18 cellular contexts compared by ENCODE assay signal in the genomic region with DNA sequence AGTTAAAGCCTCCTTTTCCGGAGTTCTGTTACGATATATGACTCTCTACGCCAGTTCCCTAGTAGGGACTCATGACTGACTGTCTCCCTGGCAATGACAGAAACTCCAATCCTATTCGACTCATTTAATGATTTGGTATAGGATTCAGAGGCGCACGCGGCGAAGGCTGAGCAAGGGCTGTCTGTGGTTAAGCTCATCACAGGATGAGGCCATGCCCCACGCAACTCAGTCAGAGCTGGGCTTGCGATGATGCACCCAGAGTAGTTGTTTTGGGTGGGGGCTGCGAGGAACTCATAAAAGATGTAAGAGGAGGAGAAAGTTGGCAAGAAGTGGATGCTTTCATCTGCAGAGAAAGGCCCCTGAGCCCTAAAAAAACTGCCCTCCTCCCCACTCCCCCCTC. TPM values are rescaled to one million over a fixed set of nuclear protein-coding genes. Genes with fewer than 3 reads are reported as not detected.
A peak's percentile ranks its signal among the peaks of the same experiment; 100 is the strongest.
DNase-seq lines count a peak whose midpoint lies in the region; ATAC-seq and TF ChIP-seq lines count a peak whose summit lies in the region.
"Had no signal": no experiment of that assay in that cellular context is flagged by ENCODE, and none has a peak within 500 bp of the region (broad histone marks: within the 10 kb centered on the region; RNA-seq: fewer than 3 reads in every experiment).

No MANE protein-coding gene starts in this region.

- H3K9me3 Mint-ChIP-seq in endodermal cell (peaks cover 2% of the 10 kb centered on the region), neural crest cell (no peaks in the 10 kb centered on the region)
- peaks cover 0 to 4% (median 0%) of the 10 kb centered on the region in 9 donors for H3K9me3 Mint-ChIP-seq in naive thymus-derived CD8-positive, alpha-beta T cell

- peaks cover 0 to 46% (median 6%) of the 10 kb centered on the region in 9 donors for H3K27me3 ChIP-seq in heart left ventricle
- H3K27me3 ChIP-seq in right atrium auricular region = no peaks in the 10 kb centered on the region
- peaks cover 66% of the 10 kb centered on the region for H3K27me3 ChIP-seq in endodermal cell (ENCODE audit: control insufficient read depth, insufficient read depth, low read length, poor library complexity, severe bottlenecking)
- H3K27me3 ChIP-seq in vagina = no peaks in the 10 kb centered on the region

- no peak for TF ChIP-seq POLR2A in heart left ventricle (IDR thresholded peaks at IDR 0.05)
- TF ChIP-seq POLR2A in vagina (IDR thresholded peaks at IDR 0.05) = no peak

- peaks cover 8% of the 10 kb centered on the region for H3K4me1 Mint-ChIP-seq in endodermal cell
- H3K4me1 Mint-ChIP-seq in neural crest cell = peaks cover 15% of the 10 kb centered on the region
- H3K4me1 Mint-ChIP-seq in naive thymus-derived CD8-positive, alpha-beta T cell = peaks cover 0 to 6% (median 5%) of the 10 kb centered on the region in 4 donors
- H3K4me1 Mint-ChIP-seq: activated B cell treated with CpG ODN at 0.5 μM for 24 hours had no signal

- TF ChIP-seq CTCF in heart left ventricle (IDR thresholded peaks at IDR 0.05) (no peak), right atrium auricular region (IDR thresholded peaks at IDR 0.05) (no peak), endodermal cell (conservative IDR thresholded peaks at IDR 0.05) (no peak), neural crest cell (conservative IDR thresholded peaks at IDR 0.05) (no peak), vagina (IDR thresholded peaks at IDR 0.05) (no peak)

- no peaks in the 10 kb centered on the region for H3K36me3 Mint-ChIP-seq in endodermal cell (ENCODE audit: low read depth)
- H3K36me3 Mint-ChIP-seq in neural crest cell (ENCODE audit: low read depth) = no peaks in the 10 kb centered on the region
- peaks cover 0 to 4% (median 0%) of the 10 kb centered on the region in 3 donors for H3K36me3 Mint-ChIP-seq in naive thymus-derived CD8-positive, alpha-beta T cell

- H3K4me3 ChIP-seq in heart left ventricle (peak overlapping the region in 8 of 12 donors; percentile 38 to 59 (median 45)), right atrium auricular region (peak overlapping the region in 1 of 2 donors; percentile 42), endodermal cell (ENCODE audit: low read length) (peak overlapping the region; percentile 81), vagina (peak overlapping the region; percentile 42 to 53)
- H3K4me3 ChIP-seq: thoracic aorta had no signal

- no peaks in the 10 kb centered on the region for H3K36me3 ChIP-seq in heart left ventricle
- H3K36me3 ChIP-seq in right atrium auricular region = no peaks in the 10 kb centered on the region
- no peaks in the 10 kb centered on the region for H3K36me3 ChIP-seq in endodermal cell (ENCODE audit: control insufficient read depth, insufficient read depth, low read length)
- H3K36me3 ChIP-seq in vagina = no peaks in the 10 kb centered on the region
- H3K36me3 ChIP-seq: brain microvascular endothelial cell, thoracic aorta had no signal

- peaks cover 74% of the 10 kb centered on the region for H3K27me3 Mint-ChIP-seq in endodermal cell (ENCODE audit: insufficient read depth)
- peaks cover 88% of the 10 kb centered on the region for H3K27me3 Mint-ChIP-seq in neural crest cell (ENCODE audit: low read depth)
- H3K27me3 Mint-ChIP-seq in naive thymus-derived CD8-positive, alpha-beta T cell = peaks cover 29 to 86% (median 33%) of the 10 kb centered on the region in 5 donors

- H3K4me3 Mint-ChIP-seq in endodermal cell (peak overlapping the region; percentile 66), neural crest cell (peak overlapping the region; percentile 84)
- H3K4me3 Mint-ChIP-seq in naive thymus-derived CD8-positive, alpha-beta T cell = no peak overlapping the region
- H3K4me3 Mint-ChIP-seq: activated B cell treated with CpG ODN at 0.5 μM for 24 hours had no signal

- H3K27ac Mint-ChIP-seq in endodermal cell = no peak overlapping the region
- H3K27ac Mint-ChIP-seq in neural crest cell (ENCODE audit: unreplicated experiment) = no peak overlapping the region
- no peak overlapping the region for H3K27ac Mint-ChIP-seq in naive thymus-derived CD8-positive, alpha-beta T cell
- H3K27ac Mint-ChIP-seq: activated B cell treated with CpG ODN at 0.5 μM for 24 hours had no signal

- H3K9ac ChIP-seq in endodermal cell (ENCODE audit: extremely low read depth, low read length, poor library complexity, severe bottlenecking) = no peak overlapping the region

- POLR2A ChIA-PET in naive thymus-derived CD8-positive, alpha-beta T cell (lab: Charles Lee) = no interaction called here

- H3K27ac ChIP-seq in heart left ventricle (no peak overlapping the region), right atrium auricular region (no peak overlapping the region), endodermal cell (ENCODE audit: low read depth, low read length) (no peak overlapping the region), vagina (no peak overlapping the region)
- H3K27ac ChIP-seq: brain microvascular endothelial cell, thoracic aorta had no signal

- intact Hi-C loops in heart left ventricle (cut with DNase I) = no loop called here
- intact Hi-C loops in vagina (cut with DNase I) = no loop called here

- H3K9me3 ChIP-seq in heart left ventricle (no peaks in the 10 kb centered on the region), right atrium auricular region (no peaks in the 10 kb centered on the region), endodermal cell (ENCODE audit: control insufficient read depth, low read length) (no peaks in the 10 kb centered on the region), vagina (no peaks in the 10 kb centered on the region)
- H3K9me3 ChIP-seq: thoracic aorta had no signal

- H3K4me1 ChIP-seq in heart left ventricle (peaks cover 0 to 9% (median 0%) of the 10 kb centered on the region in 12 donors), right atrium auricular region (peaks cover 0 to 10% of the 10 kb centered on the region in 2 donors), endodermal cell (ENCODE audit: control insufficient read depth, insufficient read depth, low read length) (no peaks in the 10 kb centered on the region), vagina (no peaks in the 10 kb centered on the region)

- no peak for DNase-seq in heart left ventricle
- no peak for DNase-seq in right atrium auricular region (ENCODE audit: low spot score)
- DNase-seq in endodermal cell = no peak
- DNase-seq in neural crest cell (ENCODE audit: low read depth, low spot score) = no peak
- DNase-seq in vagina (ENCODE audit: extremely low spot score in 2 of 2) = no peak
- no peak for DNase-seq in AG20443 (ENCODE audit: low spot score)
- DNase-seq in naive thymus-derived CD8-positive, alpha-beta T cell = no peak
- DNase-seq in T-helper 9 cell = no peak
- DNase-seq: activated B cell treated with CpG ODN at 0.5 μM for 24 hours; activated naive CD4-positive, alpha-beta T cell; brain microvascular endothelial cell; GF-D8; NCI-H1436 had no signal

- no peak for ATAC-seq in heart left ventricle
- ATAC-seq in naive thymus-derived CD8-positive, alpha-beta T cell = no peak
- ATAC-seq: Panc1 had no signal

- WGBS in heart left ventricle, 4 donors = 51 to 60% (median 57%) methylated on average over 11 of the region's 11 CpGs
- 72 to 87% methylated on average over 4 to 11 of the region's 11 CpGs for WGBS in endodermal cell (ENCODE audit: insufficient coverage in 1 of 2, insufficient read length in 1 of 2), 2 experiments

RNA-seq across cellular contexts. Expression of a gene that starts 0.5 kb away (rescaled TPM):
- total RNA-seq in heart left ventricle (1 to 10 TPM in 3 of 9 donors, under 1 TPM in 5, not detected in 1; 0.06 to 6.0 (median 0.79) TPM), right atrium auricular region (under 1 TPM; 0.30 to 0.98 TPM), endodermal cell (under 1 TPM in 1 of 2 donors, not detected in 1; 0.13 TPM), neural crest cell (0.09 TPM in 1 of 2 replicates, not detected in the other), vagina (16.0 TPM)
- under 1 TPM; 0.03 to 0.19 TPM for polyA plus RNA-seq in heart left ventricle
- polyA plus RNA-seq in endodermal cell (2013, experiment 1 of 2) = 1.4 TPM
- polyA plus RNA-seq in endodermal cell (2013, experiment 2 of 2) = 1.7 TPM
- not detected for total RNA-seq in naive thymus-derived CD8-positive, alpha-beta T cell
- polyA plus RNA-seq in naive thymus-derived CD8-positive, alpha-beta T cell = not detected
- total RNA-seq: activated B cell treated with CpG ODN at 0.5 μM for 24 hours, fibroblast of villous mesenchyme, LHCN-M2, mononuclear cell, thoracic aorta had no signal

Comparison
In these comparisons a context has a peak if more than half of its experiments do, and no peak if none do; other contexts are left out.
1. H3K4me3 Mint-ChIP-seq: peak in endodermal cell (single experiment) and neural crest cell (single experiment); none in naive thymus-derived CD8-positive, alpha-beta T cell (0 of 10).